Comparison of ENCODE assay signal across 21 cellular contexts in the genomic region with DNA sequence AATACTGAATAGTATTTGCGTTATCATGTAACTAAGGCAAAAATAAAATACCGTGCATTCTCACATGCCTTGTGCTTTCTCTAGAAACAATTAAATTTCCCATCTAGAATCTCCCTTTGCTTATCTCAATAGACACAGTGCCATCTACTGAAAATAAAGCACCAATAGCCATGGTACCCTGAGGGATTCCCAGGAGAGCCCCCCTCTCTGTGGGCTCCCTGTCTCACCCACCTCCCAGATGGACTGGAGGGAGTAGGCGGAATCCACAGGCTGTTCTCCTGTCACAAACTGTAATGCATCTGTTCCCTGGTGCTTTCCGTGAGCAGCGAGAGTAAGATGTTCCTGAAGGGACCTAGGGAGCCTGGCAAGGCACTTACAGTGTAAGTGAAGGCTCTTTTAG.
DNase-seq lines count a peak whose midpoint lies in the region; ATAC-seq and TF ChIP-seq lines count a peak whose summit lies in the region.
"Had no signal": no experiment of that assay in that cellular context is flagged by ENCODE, and none has a peak within 500 bp of the region (broad histone marks: within the 10 kb centered on the region; RNA-seq: fewer than 3 reads in every experiment).

No MANE protein-coding gene starts in this region.

- H3K27me3 ChIP-seq in left ventricle myocardium inferior (ENCODE audit: low read depth) (no peaks in the 10 kb centered on the region), right atrium auricular region (no peaks in the 10 kb centered on the region), PC-3 (ENCODE audit: low read length) (no peaks in the 10 kb centered on the region), dorsolateral prefrontal cortex (no peaks in the 10 kb centered on the region)
- H3K27me3 ChIP-seq: Peyer's patch, SJSA1 had no signal

- no peak overlapping the region for H3K9ac ChIP-seq in PC-3 (ENCODE audit: low read length)

- ATAC-seq in PC-3 (0 out of 2 replicates have a peak, but pooled peaks have one; percentile 31), GM21737 (IDR thresholded peaks at IDR 0.05; ENCODE audit: unreplicated experiment) (no peak), GM21723 (IDR thresholded peaks at IDR 0.05; ENCODE audit: unreplicated experiment) (no peak), GM19324 (IDR thresholded peaks at IDR 0.05; ENCODE audit: low FRiP score, unreplicated experiment) (no peak)
- ATAC-seq: activated CD4-positive, CD25-positive, alpha-beta regulatory T cell treated with anti-CD3 and anti-CD28 coated beads, Interleukin-2, amount 50 U/mL, for 24 hours; activated CD8-positive, alpha-beta T cell treated with anti-CD3 and anti-CD28 coated beads for 36 hours had no signal

- TF ChIP-seq CTCF in left ventricle myocardium inferior (IDR thresholded peaks at IDR 0.05; ENCODE audit: borderline replicate concordance) (peak; percentile 10), right atrium auricular region (IDR thresholded peaks at IDR 0.05) (peak in 1 of 2 donors; percentile 27), PC-3 (conservative IDR thresholded peaks at IDR 0.05; ENCODE audit: low read depth, low read length) (peak; percentile 29; the same call in 1 of the 2 replicates), dorsolateral prefrontal cortex (IDR thresholded peaks at IDR 0.05 in 54 of 56, conservative IDR thresholded peaks at IDR 0.05 in 2 of 56; ENCODE audit: low read depth in 1 of 56, partially characterized antibody in 56 of 56) (peak in 43 of 56 donors; percentile 12 to 57 (median 28))

- H3K4me1 ChIP-seq in left ventricle myocardium inferior = no peaks in the 10 kb centered on the region
- no peaks in the 10 kb centered on the region for H3K4me1 ChIP-seq in right atrium auricular region
- H3K4me1 ChIP-seq in PC-3 (ENCODE audit: insufficient read depth, low read length) = no peaks in the 10 kb centered on the region
- H3K4me1 ChIP-seq: Peyer's patch, SJSA1 had no signal

- H3K27ac ChIP-seq in left ventricle myocardium inferior (replicated peaks) (no peak overlapping the region), right atrium auricular region (no peak overlapping the region), PC-3 (ENCODE audit: low read length) (no peak overlapping the region), dorsolateral prefrontal cortex (no peak overlapping the region)
- H3K27ac ChIP-seq: Peyer's patch, SJSA1 had no signal

- no peaks in the 10 kb centered on the region for H3F3A ChIP-seq in PC-3 (ENCODE audit: low read length, unreplicated experiment)

- no TSS peak for BruUV-seq in PC-3 (replicated peaks; lab: Mats Ljungman, UMichigan)

- no peaks in the 10 kb centered on the region for H4K20me1 ChIP-seq in PC-3 (ENCODE audit: low read length)

- H3K4me2 ChIP-seq in PC-3 (ENCODE audit: low read length) = no peak overlapping the region

- H3K9me3 ChIP-seq in left ventricle myocardium inferior (replicated peaks) = no peaks in the 10 kb centered on the region
- no peaks in the 10 kb centered on the region for H3K9me3 ChIP-seq in right atrium auricular region
- H3K9me3 ChIP-seq in PC-3 (ENCODE audit: low read length) = no peaks in the 10 kb centered on the region
- H3K9me3 ChIP-seq: Peyer's patch, SJSA1 had no signal

- no peaks in the 10 kb centered on the region for H3K36me3 ChIP-seq in left ventricle myocardium inferior
- no peaks in the 10 kb centered on the region for H3K36me3 ChIP-seq in right atrium auricular region
- H3K36me3 ChIP-seq in PC-3 (ENCODE audit: low read depth, low read length) = no peaks in the 10 kb centered on the region
- H3K36me3 ChIP-seq: Peyer's patch, SJSA1 had no signal

- H3K9me2 ChIP-seq in PC-3 (replicated peaks; ENCODE audit: low read length) = no peaks in the 10 kb centered on the region

- intact Hi-C loops in left ventricle myocardium inferior (cut with micrococcal nuclease) = no loop called here
- intact Hi-C loops in PC-3 (cut with micrococcal nuclease) = loop anchor here (1.0 kb wide), 1 partner anchor 212 kb away; no protein-coding TSS in a partner anchor
- intact Hi-C loops in dorsolateral prefrontal cortex (cut with DNase I) = no loop called here

- DNase-seq in left ventricle myocardium inferior (no peak), right atrium auricular region (ENCODE audit: low spot score) (no peak), PC-3 (no peak), dorsolateral prefrontal cortex (peak in 6 of 10 donors; percentile 17 to 75 (median 60)), superior temporal gyrus (ENCODE audit: extremely low spot score) (peak; percentile 61)
- DNase-seq: activated CD8-positive, alpha-beta T cell treated with anti-CD3 and anti-CD28 coated beads for 36 hours; activated naive CD4-positive, alpha-beta T cell treated with anti-CD3 and anti-CD28 coated beads for 36 hours; activated T-cell treated with anti-CD3 and anti-CD28 coated beads, Interleukin-2, amount 50 U/mL, for 24 hours; aorta; Calu3; central memory CD4-positive, alpha-beta T cell; effector memory CD4-positive, alpha-beta T cell; GOT3; NCI-H526 treated with DMSO at 0.1 percent for 48 hours; nephron progenitor cell; Peyer's patch had no signal

- H3K4me3 ChIP-seq in left ventricle myocardium inferior (no peak overlapping the region), right atrium auricular region (no peak overlapping the region), PC-3 (ENCODE audit: low read length) (no peak overlapping the region), dorsolateral prefrontal cortex (no peak overlapping the region)
- H3K4me3 ChIP-seq: Peyer's patch, SJSA1 had no signal

- H2AFZ ChIP-seq in PC-3 (ENCODE audit: low read length) = no peak overlapping the region

- no peaks in the 10 kb centered on the region for H3K79me2 ChIP-seq in PC-3 (ENCODE audit: low read length)

- POLR2A ChIA-PET in PC-3 (lab: Charles Lee; ENCODE audit: unreplicated experiment) = no interaction called here

- CTCF ChIA-PET in PC-3 (lab: Charles Lee) = no interaction called here

Comparison
In these comparisons a context has a peak if more than half of its experiments do, and no peak if none do; other contexts are left out.
1. DNase-seq: peak in dorsolateral prefrontal cortex (6 of 10) and superior temporal gyrus (single experiment); none in left ventricle myocardium inferior (single experiment), right atrium auricular region (single experiment) and PC-3 (single experiment).